Comparison of ENCODE assay signal across 14 cellular contexts in genomic region chr19:52935434-52935833, GRCh38. TPM values are rescaled to one million over a fixed set of nuclear protein-coding genes. Genes with fewer than 3 reads are reported as not detected.
DNase-seq lines count a peak whose midpoint lies in the region; ATAC-seq, FAIRE-seq and TF ChIP-seq lines count a peak whose summit lies in the region.
"Had no signal": no experiment of that assay in that cellular context is flagged by ENCODE, and none has a peak within 500 bp of the region (broad histone marks: within the 10 kb centered on the region; RNA-seq: fewer than 3 reads in every experiment).

No MANE protein-coding gene starts in this region.

- 75% methylated on average over 8 of the region's 8 CpGs for WGBS in right lobe of liver (ENCODE audit: insufficient coverage, low coverage, low lambda C conversion rate, missing lambda C conversion rate)

- no peak for FAIRE-seq in bronchial epithelial cell (lab: Jason Lieb, UNC)

- no peak for DNase-seq in CD8-positive, alpha-beta memory T cell
- DNase-seq in MV-4-11 (lab: John Stamatoyannopoulos, UW): peak; percentile 98
- peak; percentile 39 for DNase-seq in bronchial epithelial cell (ENCODE audit: low read depth)
- DNase-seq in SW480 (ENCODE audit: low spot score): no peak
- no peak for DNase-seq in Caco-2
- no peak for DNase-seq in right lobe of liver
- DNase-seq: activated T-cell treated with anti-CD3 and anti-CD28 coated beads, Interleukin-2, amount 50 U/mL, for 48 hours; heart left ventricle; NCI-H1694; NCI-H82; nucleus accumbens had no signal

- no peak overlapping the region for H3K4me3 Mint-ChIP-seq in CD8-positive, alpha-beta memory T cell
- H3K4me3 Mint-ChIP-seq in Caco-2 (ENCODE audit: unreplicated experiment): no peak overlapping the region

- H3K9ac ChIP-seq in mucosa of stomach (ENCODE audit: low read length): peak overlapping the region; percentile 52

- intact Hi-C loops in Caco-2 (cut with micrococcal nuclease; ENCODE audit: unreplicated experiment) (no loop called here), right lobe of liver (cut with DNase I) (no loop called here)

- no peak for ATAC-seq in right lobe of liver
- no peak for ATAC-seq in HG03039 (IDR thresholded peaks at IDR 0.05; ENCODE audit: unreplicated experiment)
- ATAC-seq: activated CD4-positive, CD25-positive, alpha-beta regulatory T cell treated with anti-CD3 and anti-CD28 coated beads, Interleukin-2, amount 50 U/mL, for 24 hours; heart left ventricle had no signal

- no peaks in the 10 kb centered on the region for H3K27me3 ChIP-seq in CD8-positive, alpha-beta memory T cell (ENCODE audit: insufficient read depth, low read length, poor library complexity, severe bottlenecking)
- H3K27me3 ChIP-seq in bronchial epithelial cell (ENCODE audit: control insufficient read depth, insufficient read depth, low read length): no peaks in the 10 kb centered on the region
- H3K27me3 ChIP-seq in mucosa of stomach (ENCODE audit: control insufficient read depth, insufficient read depth, low read length): no peaks in the 10 kb centered on the region
- no peaks in the 10 kb centered on the region for H3K27me3 ChIP-seq in Caco-2 (replicated peaks; ENCODE audit: control insufficient read depth, insufficient read depth, low read length)
- no peaks in the 10 kb centered on the region for H3K27me3 ChIP-seq in right lobe of liver
- H3K27me3 ChIP-seq: heart left ventricle had no signal

- no peaks in the 10 kb centered on the region for H3K9me3 ChIP-seq in CD8-positive, alpha-beta memory T cell (ENCODE audit: low read length)
- no peaks in the 10 kb centered on the region for H3K9me3 ChIP-seq in mucosa of stomach (ENCODE audit: control insufficient read depth, low read length)
- peaks cover 33% of the 10 kb centered on the region for H3K9me3 ChIP-seq in Caco-2
- H3K9me3 ChIP-seq in right lobe of liver: peaks cover 0 to 2% (median 0%) of the 10 kb centered on the region in 4 donors
- H3K9me3 ChIP-seq: heart left ventricle had no signal

- CTCF ChIA-PET in CD8-positive, alpha-beta memory T cell (lab: Charles Lee): no interaction called here
- CTCF ChIA-PET in Caco-2 (lab: Charles Lee): no interaction called here

- BruUV-seq in Caco-2 (replicated peaks; lab: Mats Ljungman, UMichigan): no TSS peak

- peaks cover 14 to 37% (median 35%) of the 10 kb centered on the region in 3 donors for H3K36me3 Mint-ChIP-seq in CD8-positive, alpha-beta memory T cell
- H3K36me3 Mint-ChIP-seq in Caco-2 (ENCODE audit: insufficient read depth, unreplicated experiment): peaks cover 52% of the 10 kb centered on the region

- H3K4me1 ChIP-seq in CD8-positive, alpha-beta memory T cell (ENCODE audit: insufficient read depth, low read length): no peaks in the 10 kb centered on the region
- peaks cover 33% of the 10 kb centered on the region for H3K4me1 ChIP-seq in mucosa of stomach (ENCODE audit: control insufficient read depth, insufficient read depth, low read length)
- H3K4me1 ChIP-seq in Caco-2: 0 out of 2 replicates have a peak, but pooled peaks cover 19% of the 10 kb centered on the region
- no peaks in the 10 kb centered on the region for H3K4me1 ChIP-seq in right lobe of liver

- POLR2A ChIA-PET in CD8-positive, alpha-beta memory T cell (lab: Charles Lee): no interaction called here
- POLR2A ChIA-PET in Caco-2 (lab: Charles Lee): no interaction called here

- TF ChIP-seq CTCF in bronchial epithelial cell (IDR thresholded peaks at IDR 0.05; ENCODE audit: insufficient read depth, low read length, severe bottlenecking) (no peak), Caco-2 (IDR thresholded peaks at IDR 0.05; ENCODE audit: insufficient read depth in 1 of 2, low read depth in 1 of 2, low read length in 1 of 2, severe bottlenecking in 1 of 2, unreplicated experiment in 1 of 2) (no peak), right lobe of liver (IDR thresholded peaks at IDR 0.05) (no peak)

- peaks cover 17 to 37% (median 18%) of the 10 kb centered on the region in 3 donors for H3K4me1 Mint-ChIP-seq in CD8-positive, alpha-beta memory T cell
- peaks cover 16% of the 10 kb centered on the region for H3K4me1 Mint-ChIP-seq in Caco-2 (ENCODE audit: low read depth, unreplicated experiment)

- no peaks in the 10 kb centered on the region for H3K27me3 Mint-ChIP-seq in CD8-positive, alpha-beta memory T cell
- H3K27me3 Mint-ChIP-seq in Caco-2 (ENCODE audit: insufficient read depth, unreplicated experiment): no peaks in the 10 kb centered on the region

- peaks cover 0 to 47% (median 6%) of the 10 kb centered on the region in 5 donors for H3K9me3 Mint-ChIP-seq in CD8-positive, alpha-beta memory T cell
- H3K9me3 Mint-ChIP-seq in Caco-2 (ENCODE audit: unreplicated experiment): peaks cover 11% of the 10 kb centered on the region

- H3K36me3 ChIP-seq in CD8-positive, alpha-beta memory T cell (ENCODE audit: insufficient read depth, low read length): no peaks in the 10 kb centered on the region
- peaks cover 4% of the 10 kb centered on the region for H3K36me3 ChIP-seq in bronchial epithelial cell (ENCODE audit: control insufficient read depth, insufficient read depth, low read length)
- H3K36me3 ChIP-seq in mucosa of stomach (ENCODE audit: control insufficient read depth, insufficient read depth, low read length): no peaks in the 10 kb centered on the region
- H3K36me3 ChIP-seq in Caco-2 (ENCODE audit: control insufficient read depth, insufficient read depth, low read length): peaks cover 3% of the 10 kb centered on the region; the same call in 1 of the 2 replicates
- no peaks in the 10 kb centered on the region for H3K36me3 ChIP-seq in right lobe of liver
- H3K36me3 ChIP-seq: heart left ventricle had no signal

- H3K27ac Mint-ChIP-seq in CD8-positive, alpha-beta memory T cell: peak overlapping the region in 1 of 8 donors; percentile 49
- no peak overlapping the region for H3K27ac Mint-ChIP-seq in Caco-2 (ENCODE audit: unreplicated experiment)

- peak overlapping the region; percentile 53 for H3K27ac ChIP-seq in CD8-positive, alpha-beta memory T cell (ENCODE audit: low read depth, low read length)
- no peak overlapping the region for H3K27ac ChIP-seq in right lobe of liver
- H3K27ac ChIP-seq: heart left ventricle had no signal

- H3K4me3 ChIP-seq in CD8-positive, alpha-beta memory T cell (ENCODE audit: low read length): no peak overlapping the region
- no peak overlapping the region for H3K4me3 ChIP-seq in bronchial epithelial cell (ENCODE audit: low read depth, low read length)
- H3K4me3 ChIP-seq in mucosa of stomach (ENCODE audit: low read length): no peak overlapping the region
- no peak overlapping the region for H3K4me3 ChIP-seq in Caco-2 (ENCODE audit: low read depth, low read length)
- no peak overlapping the region for H3K4me3 ChIP-seq in right lobe of liver
- H3K4me3 ChIP-seq: heart left ventricle had no signal

- no peak for TF ChIP-seq POLR2A in right lobe of liver (IDR thresholded peaks at IDR 0.05)

RNA-seq across cellular contexts. Expression of gene ZNF888, which starts 12.2 kb away (rescaled TPM):
- 1 to 10 TPM; 3.9 to 4.4 TPM for total RNA-seq in CD8-positive, alpha-beta memory T cell
- polyA plus RNA-seq in CD8-positive, alpha-beta memory T cell: 2.5 TPM
- total RNA-seq in bronchial epithelial cell: 9.7 and 13.2 TPM in 2 replicates
- 7.3 and 9.0 TPM in 2 replicates for total RNA-seq in Caco-2 (2022)
- 1 to 10 TPM in 1 of 6 experiments, under 1 TPM in 5; 0.37 to 2.0 (median 0.76) TPM for total RNA-seq in right lobe of liver

RNA-seq across cellular contexts. Expression of gene ZNF816, which starts 27.2 kb away (rescaled TPM):
- total RNA-seq in CD8-positive, alpha-beta memory T cell: 10 to 100 TPM; 10.6 to 11.0 TPM
- polyA plus RNA-seq in CD8-positive, alpha-beta memory T cell: 17.1 TPM
- total RNA-seq in bronchial epithelial cell (13.3 and 24.0 TPM in 2 replicates), Caco-2 (2022) (8.8 and 11.5 TPM in 2 replicates), right lobe of liver (1 to 10 TPM in 5 of 6 experiments, under 1 TPM in 1; 0.68 to 3.5 (median 1.9) TPM)

RNA-seq across cellular contexts. Expression of gene ZNF320, which starts 38.0 kb away (rescaled TPM):
- total RNA-seq in CD8-positive, alpha-beta memory T cell: 1 to 10 TPM; 6.8 to 9.9 TPM
- 7.8 TPM for polyA plus RNA-seq in CD8-positive, alpha-beta memory T cell
- total RNA-seq in bronchial epithelial cell (12.3 and 23.4 TPM in 2 replicates), Caco-2 (2022) (14.7 and 15.5 TPM in 2 replicates), right lobe of liver (1 to 10 TPM in 3 of 6 experiments, under 1 TPM in 2, not detected in 1; 0.68 to 5.0 (median 1.1) TPM)

Comparison
In these comparisons a context has a peak if more than half of its experiments do, and no peak if none do; other contexts are left out.
1. DNase-seq: peak in MV-4-11 (single experiment) and bronchial epithelial cell (single experiment); none in CD8-positive, alpha-beta memory T cell (0 of 5), SW480 (single experiment), Caco-2 (0 of 2) and right lobe of liver (0 of 3).